In genomic region chr1:91711504-91712247, GRCh38 we compare ENCODE assay signal across 21 cellular contexts.
DNase-seq lines count a peak whose midpoint lies in the region; ATAC-seq and TF ChIP-seq lines count a peak whose summit lies in the region.
"Had no signal": no experiment of that assay in that cellular context is flagged by ENCODE, and none has a peak within 500 bp of the region (broad histone marks: within the 10 kb centered on the region; RNA-seq: fewer than 3 reads in every experiment).

No MANE protein-coding gene starts in this region.

- H3K36me3 ChIP-seq in colonic mucosa, result no peaks in the 10 kb centered on the region
- H3K36me3 ChIP-seq in tibial nerve, result peaks cover 0 to 74% (median 0%) of the 10 kb centered on the region in 3 donors
- H3K36me3 ChIP-seq: MG63 had no signal

- H3K4me3 Mint-ChIP-seq in activated T-cell treated with anti-CD3 and anti-CD28 coated beads, Interleukin-2, amount 50 U/mL, for 72 hours, result peak overlapping the region; percentile 28
- H3K4me3 Mint-ChIP-seq in activated T-cell treated with anti-CD3 and anti-CD28 coated beads, Interleukin-2, amount 50 U/mL, for 4 hours, result no peak overlapping the region
- H3K4me3 Mint-ChIP-seq in nephron, result no peak overlapping the region
- no peak overlapping the region for H3K4me3 Mint-ChIP-seq in MCF 10A (ENCODE audit: unreplicated experiment)
- H3K4me3 Mint-ChIP-seq: B cell had no signal

- peaks cover 50% of the 10 kb centered on the region for H3K4me1 Mint-ChIP-seq in activated T-cell treated with anti-CD3 and anti-CD28 coated beads, Interleukin-2, amount 50 U/mL, for 72 hours (ENCODE audit: low read depth)
- H3K4me1 Mint-ChIP-seq in activated T-cell treated with anti-CD3 and anti-CD28 coated beads, Interleukin-2, amount 50 U/mL, for 4 hours (ENCODE audit: low read depth), result peaks cover 25% of the 10 kb centered on the region
- peaks cover 48% of the 10 kb centered on the region for H3K4me1 Mint-ChIP-seq in nephron
- no peaks in the 10 kb centered on the region for H3K4me1 Mint-ChIP-seq in MCF 10A (ENCODE audit: insufficient read depth, unreplicated experiment)

- no peak for TF ChIP-seq CTCF in colonic mucosa (IDR thresholded peaks at IDR 0.05)
- no peak for TF ChIP-seq CTCF in nephron (IDR thresholded peaks at IDR 0.05; ENCODE audit: unreplicated experiment in 3 of 3)
- no peak for TF ChIP-seq CTCF in tibial nerve (IDR thresholded peaks at IDR 0.05)
- no peak for TF ChIP-seq CTCF in MCF 10A (IDR thresholded peaks at IDR 0.05; ENCODE audit: unreplicated experiment)

- TF ChIP-seq EP300 in tibial nerve (IDR thresholded peaks at IDR 0.05), result no peak

- DNase-seq in activated T-cell treated with anti-CD3 and anti-CD28 coated beads, Interleukin-2, amount 50 U/mL, for 72 hours, result no peak
- DNase-seq in activated T-cell treated with anti-CD3 and anti-CD28 coated beads, Interleukin-2, amount 50 U/mL, for 4 hours, result no peak
- DNase-seq in colonic mucosa (no peak), tibial nerve (ENCODE audit: low spot score in 2 of 2) (no peak), MCF 10A (ENCODE audit: unreplicated experiment) (no peak), AG20443 (ENCODE audit: low spot score) (no peak)
- DNase-seq: activated naive CD4-positive, alpha-beta T cell treated with Interleukin-2 at 50 U/mL for 16 hours; activated T-cell treated with anti-CD3 and anti-CD28 coated beads, Interleukin-2, amount 50 U/mL, for 1 hour; amygdala; COR-L47; DND-41; hypothalamus; lower lobe of right lung; MG63; NCI-H1417 treated with DMSO at 0.1 percent for 48 hours; nucleus accumbens; SW 1271 had no signal

- no peak for ATAC-seq in activated T-cell treated with anti-CD3 and anti-CD28 coated beads, Interleukin-2, amount 50 U/mL, for 72 hours (replicated peaks in 1 of 2)
- ATAC-seq in activated T-cell treated with anti-CD3 and anti-CD28 coated beads, Interleukin-2, amount 50 U/mL, for 4 hours, result no peak
- ATAC-seq in GM21381 (IDR thresholded peaks at IDR 0.05; ENCODE audit: unreplicated experiment), result no peak
- ATAC-seq: lower lobe of right lung, sciatic nerve had no signal

- no peak overlapping the region for H3K9ac ChIP-seq in colonic mucosa (ENCODE audit: low read depth in 2 of 2, low read length in 2 of 2)

- no TSS peak for BruUV-seq in MCF 10A (replicated peaks; lab: Mats Ljungman, UMichigan)

- no peak for TF ChIP-seq POLR2A in tibial nerve (IDR thresholded peaks at IDR 0.05)

- H3K27ac ChIP-seq in colonic mucosa, result peak overlapping the region; percentile 42
- H3K27ac ChIP-seq in tibial nerve, result peak overlapping the region in 3 of 4 donors; percentile 62 to 89 (median 87)

- no peaks in the 10 kb centered on the region for H3K27me3 Mint-ChIP-seq in activated T-cell treated with anti-CD3 and anti-CD28 coated beads, Interleukin-2, amount 50 U/mL, for 72 hours (ENCODE audit: low read depth)
- H3K27me3 Mint-ChIP-seq in activated T-cell treated with anti-CD3 and anti-CD28 coated beads, Interleukin-2, amount 50 U/mL, for 4 hours (ENCODE audit: low read depth), result no peaks in the 10 kb centered on the region
- H3K27me3 Mint-ChIP-seq in nephron (ENCODE audit: low read depth) (no peaks in the 10 kb centered on the region), MCF 10A (ENCODE audit: insufficient read depth, unreplicated experiment) (no peaks in the 10 kb centered on the region)

- H3K9me3 ChIP-seq in colonic mucosa (no peaks in the 10 kb centered on the region), tibial nerve (no peaks in the 10 kb centered on the region)
- H3K9me3 ChIP-seq: lower lobe of right lung, MG63 had no signal

- H3K36me3 Mint-ChIP-seq in activated T-cell treated with anti-CD3 and anti-CD28 coated beads, Interleukin-2, amount 50 U/mL, for 72 hours (ENCODE audit: insufficient read depth in 2 of 2), result peaks cover 1 to 4% of the 10 kb centered on the region in 2 donors
- H3K36me3 Mint-ChIP-seq in activated T-cell treated with anti-CD3 and anti-CD28 coated beads, Interleukin-2, amount 50 U/mL, for 4 hours (ENCODE audit: insufficient read depth), result peaks cover 46% of the 10 kb centered on the region
- peaks cover 70% of the 10 kb centered on the region for H3K36me3 Mint-ChIP-seq in nephron (ENCODE audit: low read depth)
- H3K36me3 Mint-ChIP-seq in MCF 10A (ENCODE audit: insufficient read depth, unreplicated experiment), result peaks cover 89% of the 10 kb centered on the region

- H3K27ac Mint-ChIP-seq in activated T-cell treated with anti-CD3 and anti-CD28 coated beads, Interleukin-2, amount 50 U/mL, for 72 hours, result no peak overlapping the region
- peak overlapping the region; percentile 13 to 80 (median 74) for H3K27ac Mint-ChIP-seq in nephron
- H3K27ac Mint-ChIP-seq in MCF 10A (ENCODE audit: low read depth, unreplicated experiment), result no peak overlapping the region
- H3K27ac Mint-ChIP-seq: B cell had no signal

- 93% methylated on average over 5 of the region's 5 CpGs for WGBS in tibial nerve, 2 donors

- intact Hi-C loops in colonic mucosa (cut with DNase I) (loop anchor here (10.0 kb wide), 1 partner anchor 173 kb away; the partner anchor contains the start of gene TGFBR3), MCF 10A (cut with micrococcal nuclease) (no loop called here)

- H3K4me1 ChIP-seq in colonic mucosa, result no peaks in the 10 kb centered on the region
- peaks cover 0 to 43% (median 0%) of the 10 kb centered on the region in 4 donors for H3K4me1 ChIP-seq in tibial nerve

- CTCF ChIA-PET in MCF 10A (lab: Yijun Ruan, JAX), result no interaction called here

- no peaks in the 10 kb centered on the region for H3K9me3 Mint-ChIP-seq in activated T-cell treated with anti-CD3 and anti-CD28 coated beads, Interleukin-2, amount 50 U/mL, for 72 hours
- no peaks in the 10 kb centered on the region for H3K9me3 Mint-ChIP-seq in activated T-cell treated with anti-CD3 and anti-CD28 coated beads, Interleukin-2, amount 50 U/mL, for 4 hours
- no peaks in the 10 kb centered on the region for H3K9me3 Mint-ChIP-seq in nephron
- H3K9me3 Mint-ChIP-seq in MCF 10A (ENCODE audit: unreplicated experiment), result no peaks in the 10 kb centered on the region

- POLR2A ChIA-PET in MCF 10A (lab: Yijun Ruan, JAX), result no interaction called here

- H3K4me3 ChIP-seq in colonic mucosa (no peak overlapping the region), tibial nerve (no peak overlapping the region)
- H3K4me3 ChIP-seq: lower lobe of right lung, MG63 had no signal

- no peaks in the 10 kb centered on the region for H3K27me3 ChIP-seq in colonic mucosa
- H3K27me3 ChIP-seq in tibial nerve, result no peaks in the 10 kb centered on the region
- H3K27me3 ChIP-seq: MG63 had no signal

Comparison
In these comparisons a context has a peak if more than half of its experiments do, and no peak if none do; other contexts are left out.
1. H3K4me3 Mint-ChIP-seq: peak in activated T-cell treated with anti-CD3 and anti-CD28 coated beads, Interleukin-2, amount 50 U/mL, for 72 hours (2 of 2); none in activated T-cell treated with anti-CD3 and anti-CD28 coated beads, Interleukin-2, amount 50 U/mL, for 4 hours (single experiment), nephron (0 of 3) and MCF 10A (single experiment).
2. H3K27ac Mint-ChIP-seq: peak in nephron (3 of 3); none in activated T-cell treated with anti-CD3 and anti-CD28 coated beads, Interleukin-2, amount 50 U/mL, for 72 hours (single experiment) and MCF 10A (single experiment).